Comparison of ENCODE assay signal across 4 cellular contexts in the genomic region with DNA sequence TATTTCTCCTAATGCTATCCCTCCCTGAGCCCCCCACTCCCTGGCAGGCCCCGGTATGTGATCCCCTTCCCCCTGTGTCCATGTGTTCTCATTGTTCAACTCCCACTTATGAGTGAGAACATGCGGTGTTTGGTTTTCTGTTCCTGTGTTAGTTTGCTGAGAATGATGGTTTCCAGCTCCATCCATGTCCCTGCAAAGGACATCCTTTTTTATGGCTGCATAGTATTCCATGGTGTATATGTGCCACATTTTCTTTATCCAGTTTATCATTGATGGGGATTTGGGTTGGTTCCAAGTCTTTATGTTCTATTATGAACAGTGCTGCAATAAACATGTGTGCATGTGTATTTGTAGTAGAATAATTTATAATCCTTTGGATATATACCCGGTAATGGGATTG. TPM values are rescaled to one million over a fixed set of nuclear protein-coding genes. Genes with fewer than 3 reads are reported as not detected.
"Had no signal": no experiment of that assay in that cellular context is flagged by ENCODE, and none has a peak within 500 bp of the region (broad histone marks: within the 10 kb centered on the region; RNA-seq: fewer than 3 reads in every experiment).

No MANE protein-coding gene starts in this region.

RNA-seq across cellular contexts. Expression of a gene that starts 18.0 kb away (rescaled TPM):
- total RNA-seq: PC-3, PC-9, SJCRH30, SJSA1 had no signal
